Comparison of ENCODE assay signal across 9 cellular contexts in genomic region chr5:81232449-81233079, GRCh38. TPM values are rescaled to one million over a fixed set of nuclear protein-coding genes. Genes with fewer than 3 reads are reported as not detected.
DNase-seq lines count a peak whose midpoint lies in the region; ATAC-seq and TF ChIP-seq lines count a peak whose summit lies in the region.
"Had no signal": no experiment of that assay in that cellular context is flagged by ENCODE, and none has a peak within 500 bp of the region (broad histone marks: within the 10 kb centered on the region; RNA-seq: fewer than 3 reads in every experiment).

No MANE protein-coding gene starts in this region.

- H3K27ac Mint-ChIP-seq in nephron progenitor cell, result no peak overlapping the region
- no peak overlapping the region for H3K27ac Mint-ChIP-seq in activated CD4-positive, alpha-beta memory T cell treated with anti-CD3 and anti-CD28 coated beads, Interleukin-2, amount 10 ng/mL, durations not matched to agents 7 days and 5 days
- H3K27ac Mint-ChIP-seq: natural killer cell treated with Interleukin-12 subunit alpha and Interleukin-12 subunit beta and Interleukin-15 and Interleukin-18, amount 100 ng/mL, for 72 hours had no signal

- H3K4me3 ChIP-seq in WERI-Rb-1 (ENCODE audit: low read depth, low read length) (peak overlapping the region; percentile 62), upper lobe of right lung (peak overlapping the region; percentile 31)

- H3K27me3 ChIP-seq in WERI-Rb-1 (ENCODE audit: insufficient read depth, low read depth, severe bottlenecking), result no peaks in the 10 kb centered on the region
- H3K27me3 ChIP-seq in upper lobe of right lung, result no peaks in the 10 kb centered on the region

- no peaks in the 10 kb centered on the region for H3K36me3 ChIP-seq in WERI-Rb-1
- H3K36me3 ChIP-seq in upper lobe of right lung, result no peaks in the 10 kb centered on the region

- CTCF ChIA-PET in activated CD4-positive, alpha-beta memory T cell treated with anti-CD3 and anti-CD28 coated beads, Interleukin-2, amount 10 ng/mL, durations not matched to agents 7 days and 5 days (lab: Charles Lee), result no interaction called here

- peak overlapping the region; percentile 84 for H3K4me3 Mint-ChIP-seq in nephron progenitor cell
- H3K4me3 Mint-ChIP-seq in activated CD4-positive, alpha-beta memory T cell treated with anti-CD3 and anti-CD28 coated beads, Interleukin-2, amount 10 ng/mL, durations not matched to agents 7 days and 5 days, result no peak overlapping the region
- H3K4me3 Mint-ChIP-seq: natural killer cell treated with Interleukin-12 subunit alpha and Interleukin-12 subunit beta and Interleukin-15 and Interleukin-18, amount 100 ng/mL, for 72 hours had no signal

- H3K9me3 ChIP-seq in WERI-Rb-1 (ENCODE audit: severe bottlenecking) (no peaks in the 10 kb centered on the region), upper lobe of right lung (no peaks in the 10 kb centered on the region)

- no peaks in the 10 kb centered on the region for H3K9me3 Mint-ChIP-seq in nephron progenitor cell
- H3K9me3 Mint-ChIP-seq in activated CD4-positive, alpha-beta memory T cell treated with anti-CD3 and anti-CD28 coated beads, Interleukin-2, amount 10 ng/mL, durations not matched to agents 7 days and 5 days, result no peaks in the 10 kb centered on the region
- H3K9me3 Mint-ChIP-seq: natural killer cell treated with Interleukin-12 subunit alpha and Interleukin-12 subunit beta and Interleukin-15 and Interleukin-18, amount 100 ng/mL, for 72 hours had no signal

- no peaks in the 10 kb centered on the region for H3K27me3 Mint-ChIP-seq in nephron progenitor cell (ENCODE audit: low read depth, poor library complexity)
- H3K27me3 Mint-ChIP-seq in activated CD4-positive, alpha-beta memory T cell treated with anti-CD3 and anti-CD28 coated beads, Interleukin-2, amount 10 ng/mL, durations not matched to agents 7 days and 5 days, result no peaks in the 10 kb centered on the region

- TF ChIP-seq CTCF in WERI-Rb-1 (IDR thresholded peaks at IDR 0.05; ENCODE audit: low read depth, low read length), result no peak
- no peak for TF ChIP-seq CTCF in nephron progenitor cell (IDR thresholded peaks at IDR 0.05)
- no peak for TF ChIP-seq CTCF in upper lobe of right lung (IDR thresholded peaks at IDR 0.05)

- intact Hi-C loops in upper lobe of right lung (cut with DNase I), result no loop called here

- POLR2A ChIA-PET in activated CD4-positive, alpha-beta memory T cell treated with anti-CD3 and anti-CD28 coated beads, Interleukin-2, amount 10 ng/mL, durations not matched to agents 7 days and 5 days (lab: Charles Lee), result no interaction called here

- no peak for DNase-seq in WERI-Rb-1
- peak; percentile 28 for DNase-seq in globus pallidus (ENCODE audit: low spot score)
- no peak for DNase-seq in nephron progenitor cell
- DNase-seq in upper lobe of right lung, result no peak
- DNase-seq in activated CD4-positive, alpha-beta memory T cell treated with anti-CD3 and anti-CD28 coated beads, Interleukin-2, amount 10 ng/mL, durations not matched to agents 7 days and 5 days, result no peak
- no peak for DNase-seq in NCI-H2227 (lab: John Stamatoyannopoulos, UW; ENCODE audit: unreplicated experiment)

- H3K27ac ChIP-seq in WERI-Rb-1 (peak overlapping the region; percentile 49; the same call in 1 of the 2 replicates), upper lobe of right lung (no peak overlapping the region)
- H3K27ac ChIP-seq: epithelial cell of prostate had no signal

- H3K4me1 ChIP-seq in upper lobe of right lung, result peaks cover 7% of the 10 kb centered on the region

- ATAC-seq in upper lobe of right lung (no peak), GM19467 (IDR thresholded peaks at IDR 0.05; ENCODE audit: unreplicated experiment) (no peak)

- peaks cover 20% of the 10 kb centered on the region for H3K36me3 Mint-ChIP-seq in nephron progenitor cell (ENCODE audit: low read depth)
- H3K36me3 Mint-ChIP-seq in activated CD4-positive, alpha-beta memory T cell treated with anti-CD3 and anti-CD28 coated beads, Interleukin-2, amount 10 ng/mL, durations not matched to agents 7 days and 5 days (ENCODE audit: low read depth), result no peaks in the 10 kb centered on the region
- H3K36me3 Mint-ChIP-seq: natural killer cell treated with Interleukin-12 subunit alpha and Interleukin-12 subunit beta and Interleukin-15 and Interleukin-18, amount 100 ng/mL, for 72 hours had no signal

- H3K4me1 Mint-ChIP-seq in nephron progenitor cell, result peaks cover 45% of the 10 kb centered on the region
- peaks cover 12% of the 10 kb centered on the region for H3K4me1 Mint-ChIP-seq in activated CD4-positive, alpha-beta memory T cell treated with anti-CD3 and anti-CD28 coated beads, Interleukin-2, amount 10 ng/mL, durations not matched to agents 7 days and 5 days

RNA-seq across cellular contexts. Expression of gene CKMT2, which starts 0.6 kb away (rescaled TPM):
- 3.0 TPM for total RNA-seq in upper lobe of right lung
- not detected for total RNA-seq in activated CD4-positive, alpha-beta memory T cell treated with anti-CD3 and anti-CD28 coated beads, Interleukin-2, amount 10 ng/mL, durations not matched to agents 7 days and 5 days
- total RNA-seq: natural killer cell treated with Interleukin-12 subunit alpha and Interleukin-12 subunit beta and Interleukin-15 and Interleukin-18, amount 100 ng/mL, for 72 hours had no signal
